ENCODE assay signal across 2 cellular contexts in the genomic region with DNA sequence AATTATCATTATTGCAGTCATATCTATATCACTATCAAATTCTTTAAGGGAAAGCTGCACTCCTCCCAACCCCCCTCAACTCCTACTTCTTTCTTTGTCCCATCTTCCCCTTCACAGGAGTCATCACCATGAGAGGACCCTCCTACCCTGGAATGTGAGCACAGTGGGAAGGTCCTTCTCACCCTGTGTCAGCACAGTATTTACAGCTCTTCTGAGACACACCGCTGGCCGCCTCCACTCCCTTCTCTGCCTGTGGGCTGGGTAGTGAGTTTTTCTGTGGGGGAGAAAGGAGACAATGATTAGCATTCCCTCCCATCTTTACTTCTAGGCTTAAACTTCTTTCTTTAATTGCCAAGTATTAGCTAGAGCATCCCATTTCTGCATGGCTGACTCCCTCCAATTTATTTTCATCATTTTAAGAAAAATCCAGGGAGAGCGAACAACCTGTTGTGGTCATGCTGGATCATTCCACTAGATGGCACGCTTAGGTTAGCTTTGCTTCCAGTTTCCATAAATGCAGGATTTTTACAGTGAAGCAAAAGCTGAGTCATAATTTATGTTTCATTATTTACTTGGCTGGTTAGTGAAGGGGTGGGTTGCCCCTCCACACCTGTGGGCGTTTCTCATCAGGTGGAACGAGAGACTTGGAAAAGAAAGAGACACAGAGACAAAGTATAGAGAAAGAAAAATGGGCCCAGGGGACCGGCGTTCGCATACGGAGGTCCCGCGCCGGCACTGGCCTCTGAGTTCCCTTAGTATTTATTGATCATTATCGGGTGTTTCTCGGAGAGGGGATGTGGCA.
TF ChIP-seq lines count a peak whose summit lies in the region.

No MANE protein-coding gene starts in this region.

TF ChIP-seq in A549, 52 proteins besides CTCF, POLR2A, EP300 and RAD21:
- TF ChIP-seq CEBPB (IDR thresholded peaks at IDR 0.05) (no peak), MAFK (IDR thresholded peaks at IDR 0.05; ENCODE audit: partially characterized antibody) (peak; percentile 68), SMC3 (IDR thresholded peaks at IDR 0.05) (peak; percentile 81), FOSL2 (IDR thresholded peaks at IDR 0.05) (no peak), FOSL2 (CRISPR knock-in tag; IDR thresholded peaks at IDR 0.05) (peak; percentile 72)
- TF ChIP-seq, protein P1, sequence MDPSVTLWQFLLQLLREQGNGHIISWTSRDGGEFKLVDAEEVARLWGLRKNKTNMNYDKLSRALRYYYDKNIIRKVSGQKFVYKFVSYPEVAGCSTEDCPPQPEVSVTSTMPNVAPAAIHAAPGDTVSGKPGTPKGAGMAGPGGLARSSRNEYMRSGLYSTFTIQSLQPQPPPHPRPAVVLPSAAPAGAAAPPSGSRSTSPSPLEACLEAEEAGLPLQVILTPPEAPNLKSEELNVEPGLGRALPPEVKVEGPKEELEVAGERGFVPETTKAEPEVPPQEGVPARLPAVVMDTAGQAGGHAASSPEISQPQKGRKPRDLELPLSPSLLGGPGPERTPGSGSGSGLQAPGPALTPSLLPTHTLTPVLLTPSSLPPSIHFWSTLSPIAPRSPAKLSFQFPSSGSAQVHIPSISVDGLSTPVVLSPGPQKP (IDR thresholded peaks at IDR 0.05; ENCODE audit: low read depth, low read length), result no peak
TF ChIP-seq in A549: peak in this region for 3.

TF ChIP-seq in H1, 55 proteins besides CTCF, POLR2A, EP300 and RAD21:
- TF ChIP-seq SIRT6 (IDR thresholded peaks at IDR 0.05; ENCODE audit: low read length), result no peak
- TF ChIP-seq MAFK (IDR thresholded peaks at IDR 0.05; ENCODE audit: low read depth, low read length), result peak; percentile 52; the same call in 1 of the 2 replicates
- no peak for TF ChIP-seq SP2 (IDR thresholded peaks at IDR 0.05; ENCODE audit: low read length)
- no peak for TF ChIP-seq TAF1 (IDR thresholded peaks at IDR 0.05; ENCODE audit: low read depth, low read length)
- TF ChIP-seq CHD1 (IDR thresholded peaks at IDR 0.05; ENCODE audit: low read depth, low read length), result no peak
- peak; percentile 43; the same call in 1 of the 2 replicates for TF ChIP-seq TEAD4 (IDR thresholded peaks at IDR 0.05; ENCODE audit: low read depth, low read length)
- peak; percentile 78 for TF ChIP-seq BACH1 (IDR thresholded peaks at IDR 0.05; ENCODE audit: low read length)
